ENCODE assay signal across 8 cellular contexts in genomic region chr6:31400467-31401289, GRCh38. TPM values are rescaled to one million over a fixed set of nuclear protein-coding genes. Genes with fewer than 3 reads are reported as not detected.
A peak's percentile ranks its signal among the peaks of the same experiment; 100 is the strongest.
DNase-seq lines count a peak whose midpoint lies in the region; ATAC-seq and TF ChIP-seq lines count a peak whose summit lies in the region.

No MANE protein-coding gene starts in this region.

- peak overlapping the region; percentile 99 for H3K27ac ChIP-seq in lung (ENCODE audit: low read depth in 1 of 2, low read length in 1 of 2)

- H3K27me3 Mint-ChIP-seq in activated CD4-positive, alpha-beta T cell treated with anti-CD3 and anti-CD28 coated beads, Interleukin-2, amount 10 ng/mL, durations not matched to agents 24 days and 14 days = peaks cover 2% of the 10 kb centered on the region
- no peaks in the 10 kb centered on the region for H3K27me3 Mint-ChIP-seq in dendritic cell treated with granulocyte-macrophage colony-stimulating factor and Interleukin-4, amounts not matched to agents 40 ng/mL and 50 ng/mL, for 4 days

- intact Hi-C loops in activated CD4-positive, alpha-beta T cell treated with anti-CD3 and anti-CD28 coated beads, Interleukin-2, amount 10 ng/mL, durations not matched to agents 24 days and 14 days (cut with micrococcal nuclease) = loop anchor here (5.0 kb wide), 1 partner anchor 97 kb away; the partner anchor contains the start of gene MICB
- intact Hi-C loops in dendritic cell treated with granulocyte-macrophage colony-stimulating factor and Interleukin-4, amounts not matched to agents 40 ng/mL and 50 ng/mL, for 4 days (cut with micrococcal nuclease) = no loop called here

- H3K4me3 Mint-ChIP-seq in activated CD4-positive, alpha-beta T cell treated with anti-CD3 and anti-CD28 coated beads, Interleukin-2, amount 10 ng/mL, durations not matched to agents 24 days and 14 days = peak overlapping the region; percentile 86
- peak overlapping the region; percentile 84 for H3K4me3 Mint-ChIP-seq in dendritic cell treated with granulocyte-macrophage colony-stimulating factor and Interleukin-4, amounts not matched to agents 40 ng/mL and 50 ng/mL, for 4 days

- no peaks in the 10 kb centered on the region for H3K9me3 Mint-ChIP-seq in activated CD4-positive, alpha-beta T cell treated with anti-CD3 and anti-CD28 coated beads, Interleukin-2, amount 10 ng/mL, durations not matched to agents 24 days and 14 days
- H3K9me3 Mint-ChIP-seq in dendritic cell treated with granulocyte-macrophage colony-stimulating factor and Interleukin-4, amounts not matched to agents 40 ng/mL and 50 ng/mL, for 4 days = no peaks in the 10 kb centered on the region

- WGBS in lung, 2 donors = 1% methylated on average over 29 to 30 of the region's 30 CpGs

- peak; percentile 39 for ATAC-seq in GM18867 (IDR thresholded peaks at IDR 0.05; ENCODE audit: unreplicated experiment)
- ATAC-seq in lung (ENCODE audit: insufficient read depth, low FRiP score) = peak; percentile 46
- ATAC-seq in HG02970 (IDR thresholded peaks at IDR 0.05; ENCODE audit: low FRiP score, unreplicated experiment) = no peak

- peak overlapping the region; percentile 91 for H3K27ac Mint-ChIP-seq in activated CD4-positive, alpha-beta T cell treated with anti-CD3 and anti-CD28 coated beads, Interleukin-2, amount 10 ng/mL, durations not matched to agents 24 days and 14 days
- peak overlapping the region; percentile 84 for H3K27ac Mint-ChIP-seq in dendritic cell treated with granulocyte-macrophage colony-stimulating factor and Interleukin-4, amounts not matched to agents 40 ng/mL and 50 ng/mL, for 4 days

- no peaks in the 10 kb centered on the region for H3K36me3 ChIP-seq in lung (ENCODE audit: control insufficient read depth in 2 of 2, insufficient read depth in 2 of 2, low read length in 2 of 2)

- peaks cover 2% of the 10 kb centered on the region for H3K36me3 Mint-ChIP-seq in activated CD4-positive, alpha-beta T cell treated with anti-CD3 and anti-CD28 coated beads, Interleukin-2, amount 10 ng/mL, durations not matched to agents 24 days and 14 days (ENCODE audit: low read depth)
- H3K36me3 Mint-ChIP-seq in dendritic cell treated with granulocyte-macrophage colony-stimulating factor and Interleukin-4, amounts not matched to agents 40 ng/mL and 50 ng/mL, for 4 days (ENCODE audit: low read depth) = peaks cover 26% of the 10 kb centered on the region

- TF ChIP-seq CTCF in lung (IDR thresholded peaks at IDR 0.05; ENCODE audit: control extremely low read depth, extremely low read depth) = no peak

- peak; percentile 48 to 49 for DNase-seq in Kasumi-1 (lab: John Stamatoyannopoulos, UW)
- DNase-seq in activated CD4-positive, alpha-beta T cell treated with anti-CD3 and anti-CD28 coated beads, Interleukin-2, amount 10 ng/mL, durations not matched to agents 24 days and 14 days = peak; percentile 91
- peak; percentile 84 for DNase-seq in lung (ENCODE audit: low spot score)
- DNase-seq in stimulated activated CD8-positive, alpha-beta memory T cell treated with anti-CD3 and anti-CD28 coated beads, Interleukin-12 subunit alpha, Interleukin-12 subunit beta, amount 100 ng/mL, for 1 hour (ENCODE audit: low read depth) = peak; percentile 60
- DNase-seq in NCI-H1092 treated with DMSO at 0.1 percent for 48 hours (lab: John Stamatoyannopoulos, UW) = no peak

- H3K27me3 ChIP-seq in lung (ENCODE audit: control insufficient read depth, insufficient read depth) = no peaks in the 10 kb centered on the region

- no peaks in the 10 kb centered on the region for H3K9me3 ChIP-seq in lung (ENCODE audit: control insufficient read depth in 2 of 2, insufficient read depth in 1 of 2, low read length in 1 of 2)

- peaks cover 46% of the 10 kb centered on the region for H3K4me1 Mint-ChIP-seq in activated CD4-positive, alpha-beta T cell treated with anti-CD3 and anti-CD28 coated beads, Interleukin-2, amount 10 ng/mL, durations not matched to agents 24 days and 14 days
- peaks cover 65% of the 10 kb centered on the region for H3K4me1 Mint-ChIP-seq in dendritic cell treated with granulocyte-macrophage colony-stimulating factor and Interleukin-4, amounts not matched to agents 40 ng/mL and 50 ng/mL, for 4 days (ENCODE audit: low read depth)

- peak overlapping the region; percentile 55 for H3K4me3 ChIP-seq in lung

- peaks cover 10% of the 10 kb centered on the region in 2 donors for H3K4me1 ChIP-seq in lung (ENCODE audit: control insufficient read depth in 2 of 2, insufficient read depth in 2 of 2, low read length in 2 of 2)

RNA-seq across cellular contexts. Expression of gene MICA, which starts 2.7 kb away (rescaled TPM):
- total RNA-seq in activated CD4-positive, alpha-beta T cell treated with anti-CD3 and anti-CD28 coated beads, Interleukin-2, amount 10 ng/mL, durations not matched to agents 24 days and 14 days = 6.5 and 7.3 TPM in 2 replicates
- total RNA-seq in lung = 10 to 100 TPM; 16.5 to 48.2 TPM
- 10 to 100 TPM; 27.7 to 28.0 TPM for polyA plus RNA-seq in lung

RNA-seq across cellular contexts. Expression of gene HLA-B, which starts 43.7 kb away (rescaled TPM):
- total RNA-seq in activated CD4-positive, alpha-beta T cell treated with anti-CD3 and anti-CD28 coated beads, Interleukin-2, amount 10 ng/mL, durations not matched to agents 24 days and 14 days = 3,406 and 3,483 TPM in 2 replicates
- total RNA-seq in lung = 1,000 to 10,000 TPM in 1 of 2 donors, 100 to 1,000 TPM in 1; 668 to 1,563 TPM
- polyA plus RNA-seq in lung = 1,000 to 10,000 TPM; 1,310 to 3,772 TPM
